Comparison of ENCODE assay signal across 18 cellular contexts in the genomic region with DNA sequence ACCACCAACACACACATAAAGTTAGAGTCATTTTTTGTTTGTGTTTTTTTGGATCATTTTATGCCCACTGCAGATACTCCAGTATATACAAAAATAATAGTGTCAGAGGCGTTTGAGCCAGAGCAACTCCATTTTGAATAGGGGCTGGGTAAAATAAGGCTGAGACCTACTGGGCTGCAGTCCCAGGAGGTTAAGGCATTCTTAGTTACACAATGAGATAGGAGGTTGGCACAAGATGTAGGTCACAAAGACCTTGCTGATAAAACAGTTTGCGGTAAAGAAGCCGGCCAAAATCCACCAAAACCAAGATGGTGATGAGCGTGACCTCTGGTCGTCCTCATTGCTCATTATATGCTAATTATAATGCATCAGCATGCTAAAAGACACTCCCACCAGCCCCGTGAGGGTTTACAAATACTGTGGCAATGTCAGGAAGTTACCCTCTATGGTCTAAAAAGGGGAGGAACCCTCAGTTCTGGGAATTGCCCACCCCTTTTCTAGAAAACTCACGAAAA. TPM values are rescaled to one million over a fixed set of nuclear protein-coding genes. Genes with fewer than 3 reads are reported as not detected.
"Had no signal": no experiment of that assay in that cellular context is flagged by ENCODE, and none has a peak within 500 bp of the region (broad histone marks: within the 10 kb centered on the region; RNA-seq: fewer than 3 reads in every experiment).

No MANE protein-coding gene starts in this region.

- DNase-seq: effector CD4-positive, alpha-beta T cell; endodermal cell; foreskin melanocyte; head of caudate nucleus; naive thymus-derived CD8-positive, alpha-beta T cell; posterior cingulate gyrus; stimulated activated CD4-positive, alpha-beta T cell treated with anti-CD3 and anti-CD28 coated beads, Interleukin-12 subunit alpha, Interleukin-12 subunit beta, amount 100 ng/mL, for 4 hours; stimulated activated naive CD4-positive, alpha-beta T cell treated with Interleukin-2 at 50 U/mL for 16 hours; thyroid gland had no signal

- H3K27me3 ChIP-seq: hepatocyte, thyroid gland had no signal

- H3K79me2 ChIP-seq: hepatocyte had no signal

- FAIRE-seq: endothelial cell of umbilical vein, small intestine, urothelium cell line had no signal

- H2AFZ ChIP-seq: hepatocyte had no signal

- H3K27ac ChIP-seq: coronary artery, hepatocyte, neutrophil, suprapubic skin, thyroid gland had no signal

- H3K36me3 ChIP-seq: neutrophil, suprapubic skin, thyroid gland had no signal

- H3K4me3 ChIP-seq: coronary artery, hepatocyte, suprapubic skin, thyroid gland had no signal

- H3K9me3 ChIP-seq: neutrophil, suprapubic skin, thyroid gland had no signal

- H3K4me2 ChIP-seq: hepatocyte had no signal

- ATAC-seq: naive thymus-derived CD8-positive, alpha-beta T cell had no signal

RNA-seq across cellular contexts. Expression of a gene that starts 40.6 kb away (rescaled TPM):
- total RNA-seq: naive thymus-derived CD8-positive, alpha-beta T cell; osteoblast had no signal
- polyA plus RNA-seq: naive thymus-derived CD8-positive, alpha-beta T cell; neural cell had no signal
